In the genomic region with DNA sequence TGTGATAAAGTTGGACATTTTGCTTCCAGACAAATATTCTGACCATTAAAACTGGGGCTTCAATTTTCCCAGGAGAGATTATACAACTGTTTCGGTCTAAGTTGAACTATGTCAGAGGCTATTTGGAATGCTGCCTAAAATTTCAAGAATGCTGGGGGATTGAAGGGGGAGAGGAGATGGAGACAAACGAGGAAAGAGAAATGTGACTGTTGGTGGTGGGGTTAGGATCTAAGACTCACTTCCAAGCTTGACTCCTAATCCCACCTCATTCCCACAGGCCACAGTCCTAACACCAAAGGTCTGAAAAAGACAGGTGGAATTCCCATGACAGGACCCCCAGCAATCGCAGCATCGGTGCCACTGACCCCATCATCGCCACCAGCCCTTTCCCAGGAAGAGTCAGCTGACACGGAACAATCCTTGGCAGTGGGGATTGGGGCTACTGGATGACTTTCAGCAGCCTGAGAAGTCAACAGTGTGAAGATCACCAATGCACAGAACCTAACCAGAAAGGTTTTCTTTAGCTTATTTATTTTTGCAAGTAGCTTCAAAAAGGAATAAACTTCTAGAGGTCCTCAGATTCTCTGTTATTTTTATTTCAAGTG, we compare ENCODE assay signal across 14 cellular contexts.
DNase-seq lines count a peak whose midpoint lies in the region; ATAC-seq and TF ChIP-seq lines count a peak whose summit lies in the region.
"Had no signal": no experiment of that assay in that cellular context is flagged by ENCODE, and none has a peak within 500 bp of the region (broad histone marks: within the 10 kb centered on the region; RNA-seq: fewer than 3 reads in every experiment).

No MANE protein-coding gene starts in this region.

- DNase-seq in Right ventricle myocardium inferior (ENCODE audit: missing footprints) = no peak
- DNase-seq in cardiac septum (ENCODE audit: low spot score) = no peak
- peak in 3 of 5 donors; percentile 29 to 35 (median 29) for DNase-seq in heart left ventricle
- no peak for DNase-seq in nephron progenitor cell
- DNase-seq in vagina (ENCODE audit: extremely low spot score in 2 of 2) = no peak
- no peak for DNase-seq in mucosa of descending colon
- no peak for DNase-seq in NCI-H2029 treated with DMSO at 0.1 percent for 48 hours (lab: John Stamatoyannopoulos, UW)
- DNase-seq in T-helper 2 cell treated with Interferon-gamma antibody and Interleukin-4, amounts not matched to agents 5 μg/mL and 100 μg/mL, for 36 hours (ENCODE audit: low spot score) = no peak
- DNase-seq: activated CD4-positive, alpha-beta T cell treated with anti-CD3 and anti-CD28 coated beads for 48 hours; NCI-H1436 treated with DMSO at 0.1 percent for 48 hours; T-cell; transverse colon had no signal

- H3K4me3 ChIP-seq in heart left ventricle = no peak overlapping the region
- no peak overlapping the region for H3K4me3 ChIP-seq in vagina
- no peak overlapping the region for H3K4me3 ChIP-seq in mucosa of descending colon
- H3K4me3 ChIP-seq: transverse colon had no signal

- no peaks in the 10 kb centered on the region for H3K9me3 Mint-ChIP-seq in nephron progenitor cell
- no peaks in the 10 kb centered on the region for H3K9me3 Mint-ChIP-seq in T-helper 2 cell treated with Interferon-gamma antibody and Interleukin-4, amounts not matched to agents 5 μg/mL and 100 μg/mL, for 36 hours
- H3K9me3 Mint-ChIP-seq: T-cell had no signal

- ATAC-seq in Right ventricle myocardium inferior (peak; percentile 24), heart left ventricle (peak; percentile 31 to 62 (median 50)), mucosa of descending colon (no peak)
- ATAC-seq: HCT116, sciatic nerve, T-cell had no signal

- WGBS in heart left ventricle, 4 donors = 10 to 17% (median 12%) methylated on average over 6 of the region's 6 CpGs

- peaks cover 4% of the 10 kb centered on the region for H3K4me1 Mint-ChIP-seq in nephron progenitor cell
- no peaks in the 10 kb centered on the region for H3K4me1 Mint-ChIP-seq in T-helper 2 cell treated with Interferon-gamma antibody and Interleukin-4, amounts not matched to agents 5 μg/mL and 100 μg/mL, for 36 hours (ENCODE audit: low read depth)
- H3K4me1 Mint-ChIP-seq: T-cell had no signal

- intact Hi-C loops in Right ventricle myocardium inferior (cut with DNase I) = no loop called here
- intact Hi-C loops in cardiac septum (cut with DNase I) = no loop called here
- intact Hi-C loops in heart left ventricle (cut with DNase I) = no loop called here
- intact Hi-C loops in vagina (cut with DNase I) = no loop called here
- intact Hi-C loops in mucosa of descending colon (cut with DNase I, micrococcal nuclease) = no loop called here

- H3K36me3 ChIP-seq in heart left ventricle = no peaks in the 10 kb centered on the region
- no peaks in the 10 kb centered on the region for H3K36me3 ChIP-seq in vagina
- no peaks in the 10 kb centered on the region for H3K36me3 ChIP-seq in mucosa of descending colon (ENCODE audit: low read depth)
- H3K36me3 ChIP-seq: transverse colon had no signal

- H3K9me3 ChIP-seq in heart left ventricle = no peaks in the 10 kb centered on the region
- H3K9me3 ChIP-seq in vagina = no peaks in the 10 kb centered on the region
- H3K9me3 ChIP-seq in mucosa of descending colon = no peaks in the 10 kb centered on the region
- H3K9me3 ChIP-seq: transverse colon had no signal

- peak overlapping the region; percentile 27 for H3K27ac Mint-ChIP-seq in nephron progenitor cell
- no peak overlapping the region for H3K27ac Mint-ChIP-seq in T-helper 2 cell treated with Interferon-gamma antibody and Interleukin-4, amounts not matched to agents 5 μg/mL and 100 μg/mL, for 36 hours
- H3K27ac Mint-ChIP-seq: T-cell had no signal

- H3K27me3 Mint-ChIP-seq in nephron progenitor cell (ENCODE audit: low read depth, poor library complexity) = peaks cover 3% of the 10 kb centered on the region
- peaks cover 4% of the 10 kb centered on the region for H3K27me3 Mint-ChIP-seq in T-helper 2 cell treated with Interferon-gamma antibody and Interleukin-4, amounts not matched to agents 5 μg/mL and 100 μg/mL, for 36 hours (ENCODE audit: low read depth)
- H3K27me3 Mint-ChIP-seq: T-cell had no signal

- H3K36me3 Mint-ChIP-seq in nephron progenitor cell (ENCODE audit: low read depth) = peaks cover 17% of the 10 kb centered on the region
- H3K36me3 Mint-ChIP-seq in T-helper 2 cell treated with Interferon-gamma antibody and Interleukin-4, amounts not matched to agents 5 μg/mL and 100 μg/mL, for 36 hours (ENCODE audit: low read depth) = no peaks in the 10 kb centered on the region
- H3K36me3 Mint-ChIP-seq: T-cell had no signal

- no peaks in the 10 kb centered on the region for H3K27me3 ChIP-seq in heart left ventricle
- no peaks in the 10 kb centered on the region for H3K27me3 ChIP-seq in vagina
- H3K27me3 ChIP-seq: transverse colon had no signal

- peaks cover 3 to 90% (median 68%) of the 10 kb centered on the region in 12 donors for H3K4me1 ChIP-seq in heart left ventricle
- H3K4me1 ChIP-seq in vagina = peaks cover 50% of the 10 kb centered on the region
- H3K4me1 ChIP-seq in mucosa of descending colon (ENCODE audit: low read depth) = no peaks in the 10 kb centered on the region

- no peak for TF ChIP-seq POLR2A in heart left ventricle (IDR thresholded peaks at IDR 0.05)
- TF ChIP-seq POLR2A in vagina (IDR thresholded peaks at IDR 0.05) = no peak

- H3K4me3 Mint-ChIP-seq in nephron progenitor cell = no peak overlapping the region
- no peak overlapping the region for H3K4me3 Mint-ChIP-seq in T-helper 2 cell treated with Interferon-gamma antibody and Interleukin-4, amounts not matched to agents 5 μg/mL and 100 μg/mL, for 36 hours
- H3K4me3 Mint-ChIP-seq: T-cell had no signal

- TF ChIP-seq CTCF in heart left ventricle (IDR thresholded peaks at IDR 0.05) (no peak), nephron progenitor cell (IDR thresholded peaks at IDR 0.05) (no peak), vagina (IDR thresholded peaks at IDR 0.05) (no peak), mucosa of descending colon (IDR thresholded peaks at IDR 0.05) (no peak)

- H3K27ac ChIP-seq in heart left ventricle = peak overlapping the region in 11 of 12 donors; percentile 40 to 80 (median 61)
- peak overlapping the region; percentile 44 for H3K27ac ChIP-seq in vagina

Comparison
In these comparisons a context has a peak if more than half of its experiments do, and no peak if none do; other contexts are left out.
1. DNase-seq: peak in heart left ventricle (3 of 5); none in Right ventricle myocardium inferior (single experiment), cardiac septum (single experiment), nephron progenitor cell (single experiment), vagina (0 of 2), mucosa of descending colon (0 of 3), NCI-H2029 treated with DMSO at 0.1 percent for 48 hours (single experiment) and T-helper 2 cell treated with Interferon-gamma antibody and Interleukin-4, amounts not matched to agents 5 μg/mL and 100 μg/mL, for 36 hours (single experiment).